In the genomic region with DNA sequence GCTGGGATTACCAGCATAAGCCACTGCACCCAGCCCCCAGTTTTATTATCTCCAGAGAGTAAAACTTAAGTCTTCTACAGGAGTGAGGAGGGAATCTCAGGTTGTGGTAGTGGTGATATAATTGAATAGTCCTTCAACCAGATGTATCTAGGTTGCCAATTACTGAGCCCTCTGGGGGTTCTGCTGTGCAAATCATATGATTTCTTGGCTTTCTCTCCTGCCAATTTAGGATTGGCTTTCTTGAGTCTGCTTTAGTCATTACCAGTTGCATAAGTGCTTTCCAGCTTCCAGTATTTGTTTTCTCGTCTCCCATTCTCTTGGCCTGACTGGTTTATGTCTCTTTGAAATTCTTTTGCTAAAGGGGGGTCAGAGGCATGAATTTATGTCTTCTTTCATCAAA, we compare ENCODE assay signal across 22 cellular contexts.
"Had no signal": no experiment of that assay in that cellular context is flagged by ENCODE, and none has a peak within 500 bp of the region (broad histone marks: within the 10 kb centered on the region; RNA-seq: fewer than 3 reads in every experiment).

No MANE protein-coding gene starts in this region.

- ATAC-seq: activated naive CD4-positive, alpha-beta T cell treated with anti-CD3 and anti-CD28 coated beads, Interleukin-2, amount 50 U/mL, for 72 hours; activated T-helper 17 cell treated with anti-CD3 and anti-CD28 coated beads, Interleukin-2, amount 50 U/mL, for 72 hours; left lung; natural killer cell treated with Interleukin-12 subunit alpha and Interleukin-12 subunit beta and Interleukin-15 and Interleukin-18, amount 100 ng/mL, for 72 hours; pancreas; WTC11 had no signal

- DNase-seq: activated CD4-positive, alpha-beta T cell treated with anti-CD3 and anti-CD28 coated beads, Interleukin-2, amount 50 U/mL, for 4 hours; activated CD8-positive, alpha-beta memory T cell treated with anti-CD3 and anti-CD28 coated beads for 24 hours; activated CD8-positive, alpha-beta memory T cell treated with anti-CD3 and anti-CD28 coated beads, Interleukin-2, amount 50 U/mL, for 4 hours; activated T-cell treated with anti-CD3 and anti-CD28 coated beads, Interleukin-2, amount 50 U/mL, for 24 hours; endodermal cell; left lung; mammary epithelial cell; midbrain; pancreas; psoas muscle; stimulated activated CD4-positive, alpha-beta T cell treated with anti-CD3 and anti-CD28 coated beads, Interleukin-12 subunit alpha, Interleukin-12 subunit beta, amount 100 ng/mL, for 4 hours; T1000; transverse colon had no signal

- H3K4me3 ChIP-seq: adrenal gland, ascending aorta, coronary artery, left lung, pancreas, psoas muscle, right atrium auricular region, suprapubic skin, transverse colon had no signal

- H3K27ac ChIP-seq: adrenal gland, ascending aorta, coronary artery, left lung, pancreas, psoas muscle, right atrium auricular region, suprapubic skin, transverse colon had no signal

- H3K4me1 ChIP-seq: adrenal gland, ascending aorta, left lung, pancreas, psoas muscle, suprapubic skin, transverse colon had no signal

- H3K9me3 ChIP-seq: adrenal gland, ascending aorta, pancreas, psoas muscle, right atrium auricular region, suprapubic skin had no signal

- H3K27me3 ChIP-seq: adrenal gland, ascending aorta, left lung, pancreas, right atrium auricular region, suprapubic skin, transverse colon had no signal
